15 cellular contexts compared by ENCODE assay signal in genomic region chr2:241410739-241411176, GRCh38. TPM values are rescaled to one million over a fixed set of nuclear protein-coding genes. Genes with fewer than 3 reads are reported as not detected.
DNase-seq lines count a peak whose midpoint lies in the region; ATAC-seq, FAIRE-seq and TF ChIP-seq lines count a peak whose summit lies in the region.
"Had no signal": no experiment of that assay in that cellular context is flagged by ENCODE, and none has a peak within 500 bp of the region (broad histone marks: within the 10 kb centered on the region; RNA-seq: fewer than 3 reads in every experiment).

No MANE protein-coding gene starts in this region.

- peaks cover 31% of the 10 kb centered on the region for H3K4me1 ChIP-seq in astrocyte (ENCODE audit: insufficient read depth, low read length)
- no peaks in the 10 kb centered on the region for H3K4me1 ChIP-seq in naive thymus-derived CD4-positive, alpha-beta T cell (ENCODE audit: control insufficient read depth in 2 of 2, insufficient read depth in 2 of 2, low read length in 2 of 2)
- H3K4me1 ChIP-seq: uterus had no signal

- peaks cover 5% of the 10 kb centered on the region for H3K4me1 Mint-ChIP-seq in astrocyte (ENCODE audit: low read depth, unreplicated experiment)
- H3K4me1 Mint-ChIP-seq in naive thymus-derived CD4-positive, alpha-beta T cell, result no peaks in the 10 kb centered on the region
- H3K4me1 Mint-ChIP-seq: activated T-helper 17 cell treated with anti-CD3 and anti-CD28 coated beads, Interleukin-2, amount 50 U/mL, for 72 hours had no signal

- no peak overlapping the region for H3K4me3 Mint-ChIP-seq in astrocyte (ENCODE audit: unreplicated experiment)
- no peak overlapping the region for H3K4me3 Mint-ChIP-seq in naive thymus-derived CD4-positive, alpha-beta T cell
- H3K4me3 Mint-ChIP-seq: activated T-helper 17 cell treated with anti-CD3 and anti-CD28 coated beads, Interleukin-2, amount 50 U/mL, for 72 hours; dendritic cell treated with granulocyte-macrophage colony-stimulating factor and Interleukin-4, amounts not matched to agents 40 ng/mL and 50 ng/mL, for 4 days had no signal

- H3K27ac Mint-ChIP-seq in astrocyte (ENCODE audit: unreplicated experiment), result no peak overlapping the region
- no peak overlapping the region for H3K27ac Mint-ChIP-seq in naive thymus-derived CD4-positive, alpha-beta T cell
- H3K27ac Mint-ChIP-seq: activated T-helper 17 cell treated with anti-CD3 and anti-CD28 coated beads, Interleukin-2, amount 50 U/mL, for 72 hours; dendritic cell treated with granulocyte-macrophage colony-stimulating factor and Interleukin-4, amounts not matched to agents 40 ng/mL and 50 ng/mL, for 4 days had no signal

- H3K79me2 ChIP-seq in astrocyte (ENCODE audit: insufficient read depth, low read length), result no peaks in the 10 kb centered on the region

- H3K9me3 Mint-ChIP-seq in astrocyte (ENCODE audit: unreplicated experiment), result no peaks in the 10 kb centered on the region
- no peaks in the 10 kb centered on the region for H3K9me3 Mint-ChIP-seq in naive thymus-derived CD4-positive, alpha-beta T cell
- H3K9me3 Mint-ChIP-seq: activated T-helper 17 cell treated with anti-CD3 and anti-CD28 coated beads, Interleukin-2, amount 50 U/mL, for 72 hours; dendritic cell treated with granulocyte-macrophage colony-stimulating factor and Interleukin-4, amounts not matched to agents 40 ng/mL and 50 ng/mL, for 4 days had no signal

- peak overlapping the region; percentile 56 for H3K9ac ChIP-seq in astrocyte (ENCODE audit: low read length)

- no peaks in the 10 kb centered on the region for H3K27me3 ChIP-seq in astrocyte (ENCODE audit: insufficient read depth, low read length)
- H3K27me3 ChIP-seq in naive thymus-derived CD4-positive, alpha-beta T cell (ENCODE audit: control insufficient read depth in 2 of 2, insufficient read depth in 2 of 2, low read length in 2 of 2), result no peaks in the 10 kb centered on the region
- H3K27me3 ChIP-seq: uterus had no signal

- CTCF ChIA-PET in naive thymus-derived CD4-positive, alpha-beta T cell (lab: Charles Lee), result no interaction called here

- FAIRE-seq in astrocyte (lab: Jason Lieb, UNC), result no peak

- no peak overlapping the region for H3K4me3 ChIP-seq in astrocyte (ENCODE audit: insufficient read depth, low read depth, low read length)
- H3K4me3 ChIP-seq in naive thymus-derived CD4-positive, alpha-beta T cell (ENCODE audit: low read length), result no peak overlapping the region
- H3K4me3 ChIP-seq: skin epidermis, uterus had no signal

- intact Hi-C loops in naive thymus-derived CD4-positive, alpha-beta T cell (cut with micrococcal nuclease), result no loop called here

- peaks cover 10% of the 10 kb centered on the region for H3K36me3 ChIP-seq in astrocyte (ENCODE audit: insufficient read depth, low read length)
- H3K36me3 ChIP-seq in naive thymus-derived CD4-positive, alpha-beta T cell (ENCODE audit: control insufficient read depth in 2 of 3, insufficient read depth in 3 of 3, low read length in 3 of 3), result peaks cover 0 to 43% (median 0%) of the 10 kb centered on the region in 3 experiments
- H3K36me3 ChIP-seq: uterus had no signal

- H3K27me3 Mint-ChIP-seq in astrocyte (ENCODE audit: low read depth, unreplicated experiment), result no peaks in the 10 kb centered on the region
- H3K27me3 Mint-ChIP-seq in naive thymus-derived CD4-positive, alpha-beta T cell, result no peaks in the 10 kb centered on the region
- H3K27me3 Mint-ChIP-seq: activated T-helper 17 cell treated with anti-CD3 and anti-CD28 coated beads, Interleukin-2, amount 50 U/mL, for 72 hours had no signal

- H3K36me3 Mint-ChIP-seq in astrocyte (ENCODE audit: low read depth, unreplicated experiment), result peaks cover 24% of the 10 kb centered on the region
- H3K36me3 Mint-ChIP-seq in naive thymus-derived CD4-positive, alpha-beta T cell, result peaks cover 5 to 41% (median 36%) of the 10 kb centered on the region in 5 donors

- H4K20me1 ChIP-seq in astrocyte (ENCODE audit: insufficient read depth, low read length), result peaks cover 12% of the 10 kb centered on the region

- POLR2A ChIA-PET in naive thymus-derived CD4-positive, alpha-beta T cell (lab: Charles Lee), result no interaction called here

- TF ChIP-seq CTCF in astrocyte (IDR thresholded peaks at IDR 0.05; ENCODE audit: insufficient read depth, low read depth, low read length), result no peak

- H3K4me2 ChIP-seq in astrocyte (ENCODE audit: low read length), result peak overlapping the region; percentile 56

- H2AFZ ChIP-seq in astrocyte (ENCODE audit: low read depth, low read length), result no peak overlapping the region

- DNase-seq in ELR (ENCODE audit: low read depth) (peak; percentile 70), astrocyte (ENCODE audit: low read depth) (peak; percentile 70), foreskin melanocyte (peak; percentile 99), pons (ENCODE audit: low spot score) (peak; percentile 95), NCI-H1694 (lab: John Stamatoyannopoulos, UW) (no peak), NCI-H1436 (lab: John Stamatoyannopoulos, UW) (no peak)
- DNase-seq in activated CD8-positive, alpha-beta memory T cell treated with anti-CD3 and anti-CD28 coated beads for 24 hours, result no peak
- no peak for DNase-seq in naive thymus-derived CD4-positive, alpha-beta T cell
- DNase-seq: activated CD4-positive, alpha-beta T cell treated with anti-CD3 and anti-CD28 coated beads for 1 hour; NCI-H1105 treated with DMSO at 0.1 percent for 48 hours; NCI-H82; uterus had no signal

- peak overlapping the region; percentile 87 for H3K27ac ChIP-seq in astrocyte (ENCODE audit: low read depth, low read length)
- no peak overlapping the region for H3K27ac ChIP-seq in naive thymus-derived CD4-positive, alpha-beta T cell (ENCODE audit: low read depth, low read length)
- H3K27ac ChIP-seq: uterus had no signal

- ATAC-seq in naive thymus-derived CD4-positive, alpha-beta T cell, result no peak
- ATAC-seq: activated T-helper 17 cell treated with anti-CD3 and anti-CD28 coated beads, Interleukin-2, amount 50 U/mL, for 72 hours had no signal

- H3K9me3 ChIP-seq in astrocyte (ENCODE audit: insufficient read depth, low read depth, low read length), result no peaks in the 10 kb centered on the region
- no peaks in the 10 kb centered on the region for H3K9me3 ChIP-seq in naive thymus-derived CD4-positive, alpha-beta T cell (ENCODE audit: control insufficient read depth in 2 of 3, low read length in 3 of 3)
- H3K9me3 ChIP-seq: uterus had no signal

RNA-seq across cellular contexts. Expression of gene FARP2, which starts 54.7 kb away (rescaled TPM):
- 60.8 and 65.0 TPM in 2 replicates for total RNA-seq in astrocyte
- 10 to 100 TPM; 12.4 to 31.0 (median 22.1) TPM for total RNA-seq in naive thymus-derived CD4-positive, alpha-beta T cell
- polyA plus RNA-seq in naive thymus-derived CD4-positive, alpha-beta T cell, result 1 to 10 TPM; 6.2 to 7.2 TPM

Comparison
In these comparisons a context has a peak if more than half of its experiments do, and no peak if none do; other contexts are left out.
1. DNase-seq: peak in ELR (single experiment), astrocyte (single experiment), foreskin melanocyte (single experiment) and pons (single experiment); none in activated CD8-positive, alpha-beta memory T cell treated with anti-CD3 and anti-CD28 coated beads for 24 hours (single experiment), NCI-H1694 (single experiment), naive thymus-derived CD4-positive, alpha-beta T cell (0 of 9) and NCI-H1436 (single experiment).